Comparison of ENCODE assay signal across 19 cellular contexts in genomic region chr5:169114466-169114865, GRCh38.
"Had no signal": no experiment of that assay in that cellular context is flagged by ENCODE, and none has a peak within 500 bp of the region (broad histone marks: within the 10 kb centered on the region; RNA-seq: fewer than 3 reads in every experiment).

No MANE protein-coding gene starts in this region.

- H3K36me3 ChIP-seq: SJSA1 had no signal

- ATAC-seq: HepG2, K562 had no signal

- DNase-seq: IMR-90, Kasumi-1, MM.1S, NCI-H1436, NCI-H187, NCI-H2029, NCI-H226, NCI-H510A, NCI-H524 treated with DMSO at 0.1 percent for 48 hours, NCI-H69, NCI-H774, Right ventricle myocardium superior, RPMI8226, SIG-M5, T-helper 2 cell had no signal

- H3K4me1 ChIP-seq: SJSA1 had no signal

- H3K4me3 ChIP-seq: K562, SJSA1, SK-N-MC had no signal

- H3K27me3 ChIP-seq: SJSA1 had no signal
